ENCODE assay signal across 8 cellular contexts in the genomic region with DNA sequence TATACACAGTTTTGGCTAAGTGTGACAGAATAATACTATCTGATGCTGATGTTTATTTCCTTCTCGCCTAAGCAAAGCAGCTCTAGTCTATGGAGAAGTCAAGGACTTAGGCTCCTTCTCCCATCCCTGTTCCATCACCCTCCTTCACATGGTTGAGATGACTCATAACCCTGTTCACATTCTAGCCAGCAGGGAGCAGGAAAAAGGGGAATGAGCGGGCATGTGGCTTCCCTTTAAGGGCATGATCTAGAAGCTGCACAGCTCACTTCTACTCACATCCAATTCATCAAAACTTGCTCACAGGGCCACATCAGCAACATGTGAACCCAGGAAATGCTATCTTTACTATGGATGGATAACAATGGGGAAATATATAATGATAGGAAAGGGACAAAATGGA. TPM values are rescaled to one million over a fixed set of nuclear protein-coding genes. Genes with fewer than 3 reads are reported as not detected.
DNase-seq lines count a peak whose midpoint lies in the region; ATAC-seq and TF ChIP-seq lines count a peak whose summit lies in the region.

No MANE protein-coding gene starts in this region.

- POLR2A ChIA-PET in AG04450 (lab: Yijun Ruan, JAX), result no interaction called here

- peaks cover 2% of the 10 kb centered on the region for H3K27me3 Mint-ChIP-seq in nephron progenitor cell (ENCODE audit: low read depth, poor library complexity)

- peaks cover 24% of the 10 kb centered on the region for H3K4me1 Mint-ChIP-seq in nephron progenitor cell

- no peaks in the 10 kb centered on the region for H3K27me3 ChIP-seq in AG04450 (ENCODE audit: control insufficient read depth, insufficient read depth, low read length)

- H3K36me3 Mint-ChIP-seq in nephron progenitor cell (ENCODE audit: low read depth), result peaks cover 75% of the 10 kb centered on the region

- no peak overlapping the region for H3K4me3 Mint-ChIP-seq in nephron progenitor cell

- peak; percentile 67 for TF ChIP-seq CTCF in AG04450 (IDR thresholded peaks at IDR 0.05; ENCODE audit: low read depth, low read length)
- TF ChIP-seq CTCF in nephron progenitor cell (IDR thresholded peaks at IDR 0.05), result no peak

- ATAC-seq in GM21786 (IDR thresholded peaks at IDR 0.05; ENCODE audit: unreplicated experiment) (no peak), GM19023 (IDR thresholded peaks at IDR 0.05; ENCODE audit: unreplicated experiment) (no peak)

- H3K9me3 Mint-ChIP-seq in nephron progenitor cell, result no peaks in the 10 kb centered on the region

- H3K4me3 ChIP-seq in AG04450 (ENCODE audit: low read depth, low read length), result no peak overlapping the region

- peak; percentile 53 for DNase-seq in AG04450 (ENCODE audit: low read depth, low spot score)
- peak; percentile 50 for DNase-seq in HK-2 (ENCODE audit: unreplicated experiment)
- DNase-seq in amniotic epithelial cell (ENCODE audit: low read depth), result peak; percentile 95
- peak; percentile 53 for DNase-seq in kidney glomerular epithelial cell (lab: John Stamatoyannopoulos, UW)
- DNase-seq in nephron progenitor cell, result no peak
- no peak for DNase-seq in NCI-H2029 treated with DMSO at 0.1 percent for 48 hours (lab: John Stamatoyannopoulos, UW)

- CTCF ChIA-PET in AG04450 (lab: Charles Lee), result interaction anchor here (0.6 to 1.7 kb wide), 4 partner anchors 9 to 554 kb away, joined by 3 to 6 read pairs (median 4); no protein-coding TSS in a partner anchor

- H3K27ac Mint-ChIP-seq in nephron progenitor cell, result no peak overlapping the region

- no peak overlapping the region for H3K27ac ChIP-seq in AG04450 (ENCODE audit: low read depth, low read length)

- H3K9me3 ChIP-seq in AG04450 (ENCODE audit: control insufficient read depth, insufficient read depth, low read length), result no peaks in the 10 kb centered on the region

RNA-seq across cellular contexts. Expression of a gene that starts 40.9 kb away (rescaled TPM):
- polyA plus RNA-seq in AG04450 (2011; rRNA removed), result 18.5 and 24.7 TPM in 2 replicates
- polyA minus RNA-seq in AG04450 (2011; rRNA and poly(A)+ RNA removed), result 27.9 and 39.1 TPM in 2 replicates

Comparison
In these comparisons a context has a peak if more than half of its experiments do, and no peak if none do; other contexts are left out.
1. DNase-seq: peak in AG04450 (single experiment), HK-2 (single experiment), amniotic epithelial cell (single experiment) and kidney glomerular epithelial cell (single experiment); none in nephron progenitor cell (single experiment) and NCI-H2029 treated with DMSO at 0.1 percent for 48 hours (single experiment).